Comparison of ENCODE assay signal across 9 cellular contexts in genomic region chr20:34129518-34130162, GRCh38. TPM values are rescaled to one million over a fixed set of nuclear protein-coding genes. Genes with fewer than 3 reads are reported as not detected.
A peak's percentile ranks its signal among the peaks of the same experiment; 100 is the strongest.
DNase-seq lines count a peak whose midpoint lies in the region; ATAC-seq, FAIRE-seq and TF ChIP-seq lines count a peak whose summit lies in the region.
"Had no signal": no experiment of that assay in that cellular context is flagged by ENCODE, and none has a peak within 500 bp of the region (broad histone marks: within the 10 kb centered on the region; RNA-seq: fewer than 3 reads in every experiment).

No MANE protein-coding gene starts in this region.

- H3K36me3 ChIP-seq in Loucy (ENCODE audit: insufficient read depth, low read length) (no peaks in the 10 kb centered on the region), transverse colon (no peaks in the 10 kb centered on the region)

- no peaks in the 10 kb centered on the region for H3K9me2 ChIP-seq in Loucy (replicated peaks; ENCODE audit: low read depth, low read length)

- H3K9me3 Mint-ChIP-seq in neural crest cell: peaks cover 8% of the 10 kb centered on the region

- H3K4me1 ChIP-seq in Loucy (ENCODE audit: insufficient read depth, low read length, poor library complexity, severe bottlenecking) (peaks cover 2% of the 10 kb centered on the region), transverse colon (peaks cover 0 to 3% (median 1%) of the 10 kb centered on the region in 4 donors)

- H3K36me3 Mint-ChIP-seq in neural crest cell (ENCODE audit: low read depth): peaks cover 4% of the 10 kb centered on the region

- peak overlapping the region; percentile 41; the same call in 1 of the 2 replicates for H2AFZ ChIP-seq in Loucy (ENCODE audit: low read length)

- H3K27me3 ChIP-seq in Loucy (ENCODE audit: insufficient read depth, low read length, poor library complexity, severe bottlenecking): no peaks in the 10 kb centered on the region
- no peaks in the 10 kb centered on the region for H3K27me3 ChIP-seq in transverse colon

- FAIRE-seq in RCC 7860 (lab: Jason Lieb, UNC): peak; percentile 29
- FAIRE-seq: endometrium had no signal

- DNase-seq in EL (peak; percentile 77), RCC 7860 (ENCODE audit: low spot score) (peak; percentile 66), fibroblast of mammary gland (ENCODE audit: low read depth) (peak; percentile 74), neural crest cell (ENCODE audit: low read depth, low spot score) (peak; percentile 70), transverse colon (peak; percentile 52)
- peak; percentile 47 to 63 for DNase-seq in activated T-cell treated with anti-CD3 and anti-CD28 coated beads, Interleukin-2, amount 50 U/mL, for 48 hours

- H3K27ac Mint-ChIP-seq in neural crest cell (ENCODE audit: unreplicated experiment): no peak overlapping the region

- TF ChIP-seq CTCF in Loucy (conservative IDR thresholded peaks at IDR 0.05; ENCODE audit: low read length) (peak; percentile 90), fibroblast of mammary gland (conservative IDR thresholded peaks at IDR 0.05; ENCODE audit: control insufficient read depth, insufficient read depth, low read depth, low read length) (peak; percentile 82), neural crest cell (conservative IDR thresholded peaks at IDR 0.05) (peak; percentile 97), transverse colon (IDR thresholded peaks at IDR 0.05) (peak; percentile 79 to 88 (median 84))

- WGBS in transverse colon (ENCODE audit: low coverage in 1 of 2), 2 donors: 0 to 2% methylated on average over 2 to 10 of the region's 10 CpGs

- peaks cover 3% of the 10 kb centered on the region for H3K4me1 Mint-ChIP-seq in neural crest cell

- in situ Hi-C loops in transverse colon (cut with MboI; ENCODE audit: low pct_ligation_motif_present in 1 of 4, low pct_unique_long_range_greater_than_20kb in 1 of 4, low sequenced_read_pairs in 3 of 4): no loop called here

- H3K9ac ChIP-seq in Loucy (ENCODE audit: low read depth, low read length, poor library complexity, severe bottlenecking): no peak overlapping the region

- no peaks in the 10 kb centered on the region for H3K79me2 ChIP-seq in Loucy (ENCODE audit: insufficient read depth, low read length)

- no peak overlapping the region for H3K27ac ChIP-seq in transverse colon

- TF ChIP-seq POLR2A in transverse colon (IDR thresholded peaks at IDR 0.05): no peak

- intact Hi-C loops in transverse colon (cut with DNase I; ENCODE audit: low total_unique reads): loop anchor here (5.0 to 10.0 kb wide), 2 partner anchors 267 to 1505 kb away; no protein-coding TSS in a partner anchor

- no peaks in the 10 kb centered on the region for H4K20me1 ChIP-seq in Loucy (ENCODE audit: insufficient read depth, low read length, poor library complexity, severe bottlenecking)

- H3K4me2 ChIP-seq in Loucy (ENCODE audit: low read depth, low read length, poor library complexity, severe bottlenecking): peak overlapping the region; percentile 42

- H3K4me3 ChIP-seq in Loucy (ENCODE audit: low read length, poor library complexity, severe bottlenecking) (peak overlapping the region; percentile 7), fibroblast of mammary gland (ENCODE audit: control insufficient read depth, low read depth, low read length) (no peak overlapping the region), transverse colon (no peak overlapping the region)

- no peak overlapping the region for H3K4me3 Mint-ChIP-seq in neural crest cell

- TF ChIP-seq EP300 in transverse colon (IDR thresholded peaks at IDR 0.05; ENCODE audit: low read depth): no peak

- peaks cover 16% of the 10 kb centered on the region for H3K27me3 Mint-ChIP-seq in neural crest cell (ENCODE audit: low read depth)

- H3F3A ChIP-seq in Loucy (ENCODE audit: low read depth): no peaks in the 10 kb centered on the region

- H3K9me3 ChIP-seq in Loucy (ENCODE audit: insufficient read depth, low read depth, low read length) (no peaks in the 10 kb centered on the region), transverse colon (no peaks in the 10 kb centered on the region)

- no peak for ATAC-seq in HG02852 (IDR thresholded peaks at IDR 0.05; ENCODE audit: unreplicated experiment)

RNA-seq across cellular contexts. Expression of gene EIF2S2, which starts 17.6 kb away (rescaled TPM):
- 106 and 111 TPM in 2 replicates for total RNA-seq in neural crest cell
- total RNA-seq in transverse colon: 10 to 100 TPM; 15.3 to 42.1 (median 23.9) TPM
